Comparison of ENCODE assay signal across 35 cellular contexts in the genomic region with DNA sequence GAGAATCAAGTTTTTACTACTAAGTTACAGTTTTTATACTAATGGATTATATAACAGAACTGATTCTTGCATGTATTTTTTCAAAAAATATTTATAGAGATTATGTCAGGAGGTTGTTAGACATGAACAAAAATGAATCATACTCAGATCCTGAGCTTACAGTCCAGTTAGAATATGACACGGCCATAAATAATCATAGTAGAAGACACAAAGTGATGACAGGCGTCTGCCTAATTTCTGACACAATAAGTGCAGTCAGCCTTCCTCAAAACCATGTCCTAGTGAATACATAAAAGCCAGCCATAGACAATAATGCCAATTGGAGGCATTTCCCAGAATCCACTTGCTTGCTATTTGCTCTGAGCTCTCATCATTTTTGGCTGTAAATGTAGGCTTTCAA.
"Had no signal": no experiment of that assay in that cellular context is flagged by ENCODE, and none has a peak within 500 bp of the region (broad histone marks: within the 10 kb centered on the region; RNA-seq: fewer than 3 reads in every experiment).

No MANE protein-coding gene starts in this region.

- H3K9me3 ChIP-seq: SJCRH30 had no signal

- H3K27me3 ChIP-seq: brain microvascular endothelial cell, cardiac muscle cell, SJCRH30 had no signal

- H3K4me1 ChIP-seq: SJCRH30 had no signal

- H3K4me1 Mint-ChIP-seq: activated CD4-positive, alpha-beta memory T cell treated with anti-CD3 and anti-CD28 coated beads, Interleukin-2, amount 10 ng/mL, durations not matched to agents 7 days and 5 days; activated CD8-positive, alpha-beta memory T cell treated with anti-CD3 and anti-CD28 coated beads, Interleukin-2, amount 10 ng/mL, durations not matched to agents 7 days and 5 days; activated naive CD8-positive, alpha-beta T cell treated with anti-CD3 and anti-CD28 coated beads for 36 hours; central memory CD8-positive, alpha-beta T cell had no signal

- H3K4me3 ChIP-seq: cardiac muscle cell, SJCRH30, SK-N-MC had no signal

- H3K27ac Mint-ChIP-seq: activated CD4-positive, alpha-beta memory T cell treated with anti-CD3 and anti-CD28 coated beads, Interleukin-2, amount 10 ng/mL, durations not matched to agents 7 days and 5 days; activated CD8-positive, alpha-beta memory T cell treated with anti-CD3 and anti-CD28 coated beads, Interleukin-2, amount 10 ng/mL, durations not matched to agents 7 days and 5 days; activated naive CD8-positive, alpha-beta T cell treated with anti-CD3 and anti-CD28 coated beads for 36 hours; IgD-negative memory B cell; WTC11 had no signal

- H3K9me3 Mint-ChIP-seq: activated CD4-positive, alpha-beta memory T cell treated with anti-CD3 and anti-CD28 coated beads, Interleukin-2, amount 10 ng/mL, durations not matched to agents 7 days and 5 days; activated naive CD8-positive, alpha-beta T cell treated with anti-CD3 and anti-CD28 coated beads for 36 hours; central memory CD8-positive, alpha-beta T cell; WTC11 had no signal

- H3K36me3 Mint-ChIP-seq: activated CD8-positive, alpha-beta memory T cell treated with anti-CD3 and anti-CD28 coated beads, Interleukin-2, amount 10 ng/mL, durations not matched to agents 7 days and 5 days; activated naive CD8-positive, alpha-beta T cell treated with anti-CD3 and anti-CD28 coated beads for 36 hours; IgD-negative memory B cell; WTC11 had no signal

- ATAC-seq: activated CD4-positive, CD25-positive, alpha-beta regulatory T cell treated with anti-CD3 and anti-CD28 coated beads, Interleukin-2, amount 50 U/mL, for 24 hours; activated CD8-positive, alpha-beta memory T cell treated with anti-CD3 and anti-CD28 coated beads, Interleukin-2, amount 10 ng/mL, durations not matched to agents 7 days and 5 days; WTC11 had no signal

- H3K27me3 Mint-ChIP-seq: activated CD4-positive, alpha-beta memory T cell treated with anti-CD3 and anti-CD28 coated beads, Interleukin-2, amount 10 ng/mL, durations not matched to agents 7 days and 5 days; activated naive CD8-positive, alpha-beta T cell treated with anti-CD3 and anti-CD28 coated beads for 36 hours; IgD-negative memory B cell had no signal

- H3K27ac ChIP-seq: brain microvascular endothelial cell, cardiac muscle cell, SJCRH30, SK-N-MC had no signal

- DNase-seq: activated CD4-positive, alpha-beta memory T cell treated with anti-CD3 and anti-CD28 coated beads, Interleukin-2, amount 10 ng/mL, durations not matched to agents 7 days and 5 days; activated CD4-positive, alpha-beta T cell treated with anti-CD3 and anti-CD28 coated beads for 4 hours; activated CD8-positive, alpha-beta memory T cell treated with anti-CD3 and anti-CD28 coated beads for 24 hours; activated CD8-positive, alpha-beta memory T cell treated with anti-CD3 and anti-CD28 coated beads, Interleukin-2, amount 10 ng/mL, durations not matched to agents 7 days and 5 days; activated CD8-positive, alpha-beta memory T cell treated with anti-CD3 and anti-CD28 coated beads, Interleukin-2, amount 50 U/mL, for 48 hours; activated effector memory CD4-positive, alpha-beta T cell treated with Interleukin-2 at 50 U/mL for 16 hours; activated naive CD4-positive, alpha-beta T cell treated with anti-CD3 and anti-CD28 coated beads, Interleukin-2, amount 50 U/mL, for 16 hours; activated naive CD8-positive, alpha-beta T cell treated with anti-CD3 and anti-CD28 coated beads for 36 hours; activated T-cell treated with anti-CD3 and anti-CD28 coated beads, Interleukin-2, amount 50 U/mL, for 48 hours; amniotic stem cell; aorta; brain microvascular endothelial cell; Kasumi-1; KG1; MM.1S; MV-4-11; NCI-H1092; NCI-H1436 treated with DMSO at 0.1 percent for 48 hours; NCI-H1694 treated with DMSO at 0.1 percent for 48 hours; NCI-H2029; NCI-H2107; NCI-H2171; NCI-H510A; NCI-H526; NCI-H748 treated with DMSO at 0.1 percent for 48 hours; NK-92 treated with Interleukin-12 subunit alpha and Interleukin-12 subunit beta, amount 100 ng/mL, for 24 hours; SHP77; SJCRH30; T1000 had no signal

- H3K36me3 ChIP-seq: brain microvascular endothelial cell, cardiac muscle cell, SJCRH30 had no signal

- H3K4me3 Mint-ChIP-seq: activated CD4-positive, alpha-beta memory T cell treated with anti-CD3 and anti-CD28 coated beads, Interleukin-2, amount 10 ng/mL, durations not matched to agents 7 days and 5 days; activated CD8-positive, alpha-beta memory T cell treated with anti-CD3 and anti-CD28 coated beads, Interleukin-2, amount 10 ng/mL, durations not matched to agents 7 days and 5 days; activated naive CD8-positive, alpha-beta T cell treated with anti-CD3 and anti-CD28 coated beads for 36 hours; central memory CD8-positive, alpha-beta T cell; IgD-negative memory B cell; WTC11 had no signal
